6 cellular contexts compared by ENCODE assay signal in the genomic region with DNA sequence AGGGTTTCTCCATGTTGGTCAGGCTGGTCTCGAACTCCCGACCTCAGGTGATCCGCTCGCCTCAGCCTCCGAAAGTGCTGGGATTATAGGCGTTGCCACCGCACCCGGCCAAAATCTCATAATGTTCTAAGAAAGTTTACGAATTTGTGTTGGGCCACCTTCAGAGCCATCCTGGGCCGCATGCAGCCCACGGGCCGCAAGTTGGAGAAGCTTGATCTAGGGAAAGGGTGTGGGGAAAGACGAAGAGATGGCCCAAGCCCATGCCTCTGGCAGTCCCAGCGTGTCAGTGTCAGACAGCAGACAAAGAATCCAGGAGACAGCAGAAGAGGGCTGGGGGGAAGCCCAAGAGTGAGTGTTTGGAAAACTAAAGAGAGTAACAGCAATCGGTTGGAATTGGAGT. TPM values are rescaled to one million over a fixed set of nuclear protein-coding genes. Genes with fewer than 3 reads are reported as not detected.
"Had no signal": no experiment of that assay in that cellular context is flagged by ENCODE, and none has a peak within 500 bp of the region (broad histone marks: within the 10 kb centered on the region; RNA-seq: fewer than 3 reads in every experiment).

No MANE protein-coding gene starts in this region.

- ATAC-seq: GM23338, K562 had no signal

- H3K4me3 Mint-ChIP-seq: GM23338, H9 had no signal

- DNase-seq: H9, HCEC 1CT, IMR-90 had no signal

- H3K4me2 ChIP-seq: GM23338 had no signal

- H3K4me1 Mint-ChIP-seq: GM23338, H9 had no signal

- H3K4me3 ChIP-seq: GM23338, K562 had no signal

- H3K27ac Mint-ChIP-seq: GM23338, H9 had no signal

- H2AFZ ChIP-seq: GM23338 had no signal

RNA-seq across cellular contexts. Expression of a gene that starts 17.3 kb away (rescaled TPM):
- total RNA-seq: HT-29 had no signal

RNA-seq across cellular contexts. Expression of a gene that starts 25.3 kb away (rescaled TPM):
- total RNA-seq: HT-29 had no signal

RNA-seq across cellular contexts. Expression of a gene that starts 32.7 kb away (rescaled TPM):
- total RNA-seq: HT-29 had no signal

RNA-seq across cellular contexts. Expression of a gene that starts 49.6 kb away (rescaled TPM):
- total RNA-seq: HT-29, K562 had no signal
